1 cellular context compared by ENCODE assay signal in genomic region chr11:88357323-88358039, GRCh38.
TF ChIP-seq lines count a peak whose summit lies in the region.

No MANE protein-coding gene starts in this region.

TF ChIP-seq in K562, 482 proteins besides CTCF, POLR2A, EP300 and RAD21 (continued from another document and continues in another):
- TF ChIP-seq, protein P1, sequence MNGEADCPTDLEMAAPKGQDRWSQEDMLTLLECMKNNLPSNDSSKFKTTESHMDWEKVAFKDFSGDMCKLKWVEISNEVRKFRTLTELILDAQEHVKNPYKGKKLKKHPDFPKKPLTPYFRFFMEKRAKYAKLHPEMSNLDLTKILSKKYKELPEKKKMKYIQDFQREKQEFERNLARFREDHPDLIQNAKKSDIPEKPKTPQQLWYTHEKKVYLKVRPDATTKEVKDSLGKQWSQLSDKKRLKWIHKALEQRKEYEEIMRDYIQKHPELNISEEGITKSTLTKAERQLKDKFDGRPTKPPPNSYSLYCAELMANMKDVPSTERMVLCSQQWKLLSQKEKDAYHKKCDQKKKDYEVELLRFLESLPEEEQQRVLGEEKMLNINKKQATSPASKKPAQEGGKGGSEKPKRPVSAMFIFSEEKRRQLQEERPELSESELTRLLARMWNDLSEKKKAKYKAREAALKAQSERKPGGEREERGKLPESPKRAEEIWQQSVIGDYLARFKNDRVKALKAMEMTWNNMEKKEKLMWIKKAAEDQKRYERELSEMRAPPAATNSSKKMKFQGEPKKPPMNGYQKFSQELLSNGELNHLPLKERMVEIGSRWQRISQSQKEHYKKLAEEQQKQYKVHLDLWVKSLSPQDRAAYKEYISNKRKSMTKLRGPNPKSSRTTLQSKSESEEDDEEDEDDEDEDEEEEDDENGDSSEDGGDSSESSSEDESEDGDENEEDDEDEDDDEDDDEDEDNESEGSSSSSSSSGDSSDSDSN (IDR thresholded peaks at IDR 0.05; ENCODE audit: borderline replicate concordance in 1 of 2, low read depth in 2 of 2, low read length in 2 of 2): no peak
- TF ChIP-seq CSDE1 (IDR thresholded peaks at IDR 0.05): no peak
- no peak for TF ChIP-seq USF2 (CRISPR knock-in tag; IDR thresholded peaks at IDR 0.05)
- no peak for TF ChIP-seq SFPQ (IDR thresholded peaks at IDR 0.05; ENCODE audit: low read depth, low read length)
- no peak for TF ChIP-seq ZSCAN32 (CRISPR knock-in tag; IDR thresholded peaks at IDR 0.05)
- TF ChIP-seq HLTF (IDR thresholded peaks at IDR 0.05): peak; percentile 55; the same call in 1 of the 2 replicates
- no peak for TF ChIP-seq PBX2 (CRISPR knock-in tag; IDR thresholded peaks at IDR 0.05; ENCODE audit: low read depth)
- TF ChIP-seq PBX2 (tag; conservative IDR thresholded peaks at IDR 0.05; ENCODE audit: low read depth): no peak
- peak; percentile 78 for TF ChIP-seq SMARCA4 (IDR thresholded peaks at IDR 0.05)
- TF ChIP-seq MEIS2 (IDR thresholded peaks at IDR 0.05; ENCODE audit: partially characterized antibody): peak; percentile 45
- no peak for TF ChIP-seq HDAC6 (IDR thresholded peaks at IDR 0.05; ENCODE audit: low read depth, low read length)
- no peak for TF ChIP-seq ZBTB33 (CRISPR knock-in tag; IDR thresholded peaks at IDR 0.05)
- no peak for TF ChIP-seq MCM3 (IDR thresholded peaks at IDR 0.05)
- TF ChIP-seq RFX5 (IDR thresholded peaks at IDR 0.05; ENCODE audit: low read depth, low read length): no peak
- no peak for TF ChIP-seq FOS (IDR thresholded peaks at IDR 0.05; ENCODE audit: extremely low read depth, insufficient read length)
- no peak for TF ChIP-seq RERE (CRISPR knock-in tag; IDR thresholded peaks at IDR 0.05; ENCODE audit: borderline replicate concordance)
- TF ChIP-seq, protein P2, sequence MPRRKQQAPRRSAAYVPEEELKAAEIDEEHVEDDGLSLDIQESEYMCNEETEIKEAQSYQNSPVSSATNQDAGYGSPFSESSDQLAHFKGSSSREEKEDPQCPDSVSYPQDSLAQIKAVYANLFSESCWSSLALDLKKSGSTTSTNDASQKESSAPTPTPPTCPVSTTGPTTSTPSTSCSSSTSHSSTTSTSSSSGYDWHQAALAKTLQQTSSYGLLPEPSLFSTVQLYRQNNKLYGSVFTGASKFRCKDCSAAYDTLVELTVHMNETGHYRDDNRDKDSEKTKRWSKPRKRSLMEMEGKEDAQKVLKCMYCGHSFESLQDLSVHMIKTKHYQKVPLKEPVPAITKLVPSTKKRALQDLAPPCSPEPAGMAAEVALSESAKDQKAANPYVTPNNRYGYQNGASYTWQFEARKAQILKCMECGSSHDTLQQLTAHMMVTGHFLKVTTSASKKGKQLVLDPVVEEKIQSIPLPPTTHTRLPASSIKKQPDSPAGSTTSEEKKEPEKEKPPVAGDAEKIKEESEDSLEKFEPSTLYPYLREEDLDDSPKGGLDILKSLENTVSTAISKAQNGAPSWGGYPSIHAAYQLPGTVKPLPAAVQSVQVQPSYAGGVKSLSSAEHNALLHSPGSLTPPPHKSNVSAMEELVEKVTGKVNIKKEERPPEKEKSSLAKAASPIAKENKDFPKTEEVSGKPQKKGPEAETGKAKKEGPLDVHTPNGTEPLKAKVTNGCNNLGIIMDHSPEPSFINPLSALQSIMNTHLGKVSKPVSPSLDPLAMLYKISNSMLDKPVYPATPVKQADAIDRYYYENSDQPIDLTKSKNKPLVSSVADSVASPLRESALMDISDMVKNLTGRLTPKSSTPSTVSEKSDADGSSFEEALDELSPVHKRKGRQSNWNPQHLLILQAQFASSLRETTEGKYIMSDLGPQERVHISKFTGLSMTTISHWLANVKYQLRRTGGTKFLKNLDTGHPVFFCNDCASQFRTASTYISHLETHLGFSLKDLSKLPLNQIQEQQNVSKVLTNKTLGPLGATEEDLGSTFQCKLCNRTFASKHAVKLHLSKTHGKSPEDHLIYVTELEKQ (CRISPR knock-in tag; IDR thresholded peaks at IDR 0.05): no peak
- TF ChIP-seq HMGN3 (IDR thresholded peaks at IDR 0.05; ENCODE audit: borderline replicate concordance, extremely low read depth, insufficient read length, low read depth, low read length): no peak
- TF ChIP-seq XRCC3 (IDR thresholded peaks at IDR 0.05): no peak
- no peak for TF ChIP-seq HES1 (IDR thresholded peaks at IDR 0.05; ENCODE audit: low read depth)
- no peak for TF ChIP-seq ELK3 (CRISPR knock-in tag; IDR thresholded peaks at IDR 0.05)
- TF ChIP-seq, protein P3, sequence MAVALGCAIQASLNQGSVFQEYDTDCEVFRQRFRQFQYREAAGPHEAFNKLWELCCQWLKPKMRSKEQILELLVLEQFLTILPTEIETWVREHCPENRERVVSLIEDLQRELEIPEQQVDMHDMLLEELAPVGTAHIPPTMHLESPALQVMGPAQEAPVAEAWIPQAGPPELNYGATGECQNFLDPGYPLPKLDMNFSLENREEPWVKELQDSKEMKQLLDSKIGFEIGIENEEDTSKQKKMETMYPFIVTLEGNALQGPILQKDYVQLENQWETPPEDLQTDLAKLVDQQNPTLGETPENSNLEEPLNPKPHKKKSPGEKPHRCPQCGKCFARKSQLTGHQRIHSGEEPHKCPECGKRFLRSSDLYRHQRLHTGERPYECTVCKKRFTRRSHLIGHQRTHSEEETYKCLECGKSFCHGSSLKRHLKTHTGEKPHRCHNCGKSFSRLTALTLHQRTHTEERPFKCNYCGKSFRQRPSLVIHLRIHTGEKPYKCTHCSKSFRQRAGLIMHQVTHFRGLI (CRISPR knock-in tag; IDR thresholded peaks at IDR 0.05): no peak
- TF ChIP-seq MAFG (tag; conservative IDR thresholded peaks at IDR 0.05): peak; percentile 96
- no peak for TF ChIP-seq KAT8 (IDR thresholded peaks at IDR 0.05; ENCODE audit: low read depth)
- no peak for TF ChIP-seq ZNF217 (CRISPR knock-in tag; IDR thresholded peaks at IDR 0.05)
- TF ChIP-seq XRCC5 (IDR thresholded peaks at IDR 0.05; ENCODE audit: low read depth, low read length): no peak
- no peak for TF ChIP-seq ARID2 (IDR thresholded peaks at IDR 0.05)
